ENCODE assay signal across 22 cellular contexts in genomic region chr5:82669720-82670119, GRCh38.
"Had no signal": no experiment of that assay in that cellular context is flagged by ENCODE, and none has a peak within 500 bp of the region (broad histone marks: within the 10 kb centered on the region; RNA-seq: fewer than 3 reads in every experiment).

No MANE protein-coding gene starts in this region.

- H3K27ac ChIP-seq: epithelial cell of prostate, gastrocnemius medialis, lower lobe of right lung, ovary, right lobe of liver, thoracic aorta, upper lobe of left lung had no signal

- H3K4me1 ChIP-seq: gastrocnemius medialis, lower lobe of right lung, right lobe of liver, upper lobe of left lung had no signal

- ATAC-seq: esophagus mucosa; gastrocnemius medialis; left ventricle myocardium superior; lower lobe of right lung; naive thymus-derived CD8-positive, alpha-beta T cell; right lobe of liver; stimulated activated naive B cell treated with anti-CD40 and anti-IgM and Interleukin-4, amounts not matched to agents 10 μg/mL and 1 μg/mL and 100 μg/mL, for 72 hours had no signal

- H3K27ac Mint-ChIP-seq: naive thymus-derived CD8-positive, alpha-beta T cell; stimulated activated naive B cell treated with anti-CD40 and anti-IgM and Interleukin-4, amounts not matched to agents 10 μg/mL and 1 μg/mL and 100 μg/mL, for 72 hours; stimulated activated naive CD8-positive, alpha-beta T cell treated with anti-CD3 and anti-CD28 coated beads, Interleukin-15, Interleukin-2, amounts not matched to agents 100 ng/mL and 50 ng/mL, for 24 hours had no signal

- H3K9me3 ChIP-seq: gastrocnemius medialis, lower lobe of right lung, ovary, right lobe of liver, thoracic aorta, tibial nerve, upper lobe of left lung had no signal

- H3K4me3 ChIP-seq: gastrocnemius medialis, lower lobe of right lung, ovary, right lobe of liver, thoracic aorta, tibial nerve, upper lobe of left lung had no signal

- H3K4me3 Mint-ChIP-seq: naive thymus-derived CD8-positive, alpha-beta T cell; stimulated activated naive B cell treated with anti-CD40 and anti-IgM and Interleukin-4, amounts not matched to agents 10 μg/mL and 1 μg/mL and 100 μg/mL, for 72 hours; stimulated activated naive CD8-positive, alpha-beta T cell treated with anti-CD3 and anti-CD28 coated beads, Interleukin-15, Interleukin-2, amounts not matched to agents 100 ng/mL and 50 ng/mL, for 24 hours had no signal

- H3K27me3 Mint-ChIP-seq: stimulated activated naive B cell treated with anti-CD40 and anti-IgM and Interleukin-4, amounts not matched to agents 10 μg/mL and 1 μg/mL and 100 μg/mL, for 72 hours had no signal

- H3K36me3 Mint-ChIP-seq: naive thymus-derived CD8-positive, alpha-beta T cell; stimulated activated naive B cell treated with anti-CD40 and anti-IgM and Interleukin-4, amounts not matched to agents 10 μg/mL and 1 μg/mL and 100 μg/mL, for 72 hours had no signal

- H3K27me3 ChIP-seq: gastrocnemius medialis, ovary, right lobe of liver, tibial nerve, upper lobe of left lung had no signal

- DNase-seq: cortex of kidney; effector CD4-positive, alpha-beta T cell; foreskin fibroblast; gastrocnemius medialis; head of caudate nucleus; left ventricle myocardium superior; lower lobe of right lung; naive thymus-derived CD8-positive, alpha-beta T cell; occipital lobe; ovary; posterior cingulate gyrus; right lobe of liver; small intestine; stimulated activated CD4-positive, alpha-beta T cell treated with anti-CD3 and anti-CD28 coated beads, Interleukin-15, amount 100 ng/mL, for 24 hours; stimulated activated CD4-positive, alpha-beta T cell treated with anti-CD3 and anti-CD28 coated beads, Interleukin-2, amount 100 ng/mL, for 48 hours; stimulated activated naive B cell treated with anti-CD40 and anti-IgM and Interleukin-4, amounts not matched to agents 10 μg/mL and 1 μg/mL and 100 μg/mL, for 72 hours; upper lobe of left lung had no signal

- H3K9me3 Mint-ChIP-seq: stimulated activated naive CD8-positive, alpha-beta T cell treated with anti-CD3 and anti-CD28 coated beads, Interleukin-15, Interleukin-2, amounts not matched to agents 100 ng/mL and 50 ng/mL, for 24 hours had no signal

- H3K36me3 ChIP-seq: gastrocnemius medialis, lower lobe of right lung, ovary, right lobe of liver, thoracic aorta, tibial nerve, upper lobe of left lung had no signal
